Comparison of ENCODE assay signal across 8 cellular contexts in genomic region chr7:131105294-131105802, GRCh38.
DNase-seq lines count a peak whose midpoint lies in the region; ATAC-seq and TF ChIP-seq lines count a peak whose summit lies in the region.

No MANE protein-coding gene starts in this region.

- peaks cover 38% of the 10 kb centered on the region for H4K20me1 ChIP-seq in osteoblast (ENCODE audit: insufficient read depth, low read length)

- TF ChIP-seq EP300 in esophagus muscularis mucosa (IDR thresholded peaks at IDR 0.05): no peak

- H3K36me3 ChIP-seq in heart left ventricle (peaks cover 0 to 35% (median 18%) of the 10 kb centered on the region in 9 donors), SJSA1 (peaks cover 7% of the 10 kb centered on the region), esophagus muscularis mucosa (peaks cover 0 to 34% (median 0%) of the 10 kb centered on the region in 4 donors), osteoblast (ENCODE audit: insufficient read depth, low read length) (peaks cover 7% of the 10 kb centered on the region)

- H3K27ac ChIP-seq in heart left ventricle (peak overlapping the region; percentile 66 to 99 (median 89)), SJSA1 (no peak overlapping the region), esophagus muscularis mucosa (replicated peaks in 1 of 4) (peak overlapping the region; percentile 98 to 99 (median 98)), osteoblast (ENCODE audit: low read depth, low read length) (peak overlapping the region; percentile 51)

- H3K4me2 ChIP-seq in osteoblast (ENCODE audit: insufficient read depth, low read length): peak overlapping the region; percentile 84

- DNase-seq in heart left ventricle (no peak), cardiac septum (ENCODE audit: low spot score) (no peak), SJSA1 (ENCODE audit: low read depth in 1 of 2, low spot score in 2 of 2) (peak in 1 of 2 experiments; percentile 28), esophagus muscularis mucosa (ENCODE audit: extremely low spot score) (no peak), osteoblast (ENCODE audit: insufficient read length, low spot score, missing footprints) (peak; percentile 65), 8988T (no peak)

- H2AFZ ChIP-seq in osteoblast (ENCODE audit: low read length): no peak overlapping the region

- H3K4me3 ChIP-seq in heart left ventricle: peak overlapping the region; percentile 36 to 98 (median 86)
- peak overlapping the region; percentile 96 for H3K4me3 ChIP-seq in SJSA1
- peak overlapping the region; percentile 74 to 97 (median 94) for H3K4me3 ChIP-seq in esophagus muscularis mucosa
- H3K4me3 ChIP-seq in osteoblast (ENCODE audit: insufficient read depth, low read length): peak overlapping the region; percentile 71

- no peak for ATAC-seq in heart left ventricle
- no peak for ATAC-seq in GM19467 (IDR thresholded peaks at IDR 0.05; ENCODE audit: unreplicated experiment)
- ATAC-seq in GM18873 (IDR thresholded peaks at IDR 0.05; ENCODE audit: low FRiP score, unreplicated experiment): no peak

- intact Hi-C loops in heart left ventricle (cut with DNase I): loop anchor here in 8 of 10 donors (5.0 to 10.0 kb wide), 10 partner anchors 33 to 322 kb away; partner anchors contain the start of gene MKLN1 (in 2 of the 8)
- intact Hi-C loops in cardiac septum (cut with DNase I): loop anchor here (2.0 to 10.0 kb wide), 4 partner anchors 29 to 211 kb away; no protein-coding TSS in a partner anchor
- intact Hi-C loops in esophagus muscularis mucosa (cut with DNase I): loop anchor here (5.0 to 10.0 kb wide), 2 partner anchors 38 to 319 kb away; no protein-coding TSS in a partner anchor

- TF ChIP-seq CTCF in heart left ventricle (IDR thresholded peaks at IDR 0.05) (no peak), esophagus muscularis mucosa (IDR thresholded peaks at IDR 0.05) (no peak), osteoblast (IDR thresholded peaks at IDR 0.05; ENCODE audit: extremely low read depth, low read depth, low read length) (no peak)

- H3K4me1 ChIP-seq in heart left ventricle (peaks cover 5 to 67% (median 58%) of the 10 kb centered on the region in 12 donors), SJSA1 (replicated peaks) (peaks cover 38% of the 10 kb centered on the region), esophagus muscularis mucosa (peaks cover 46 to 73% (median 67%) of the 10 kb centered on the region in 4 donors), osteoblast (ENCODE audit: insufficient read depth, low read length) (peaks cover 38% of the 10 kb centered on the region)

- peaks cover 95% of the 10 kb centered on the region for H3K79me2 ChIP-seq in osteoblast (ENCODE audit: insufficient read depth, low read length)

- WGBS in heart left ventricle, 4 donors: 2 to 4% (median 3%) methylated on average over 23 to 26 of the region's 26 CpGs
- WGBS in esophagus muscularis mucosa: 26% methylated on average over 2 of the region's 26 CpGs

- H3K27me3 ChIP-seq in heart left ventricle (no peaks in the 10 kb centered on the region), SJSA1 (replicated peaks) (no peaks in the 10 kb centered on the region), esophagus muscularis mucosa (no peaks in the 10 kb centered on the region), osteoblast (ENCODE audit: insufficient read depth, low read length) (no peaks in the 10 kb centered on the region)

- TF ChIP-seq POLR2A in heart left ventricle (IDR thresholded peaks at IDR 0.05) (no peak), esophagus muscularis mucosa (IDR thresholded peaks at IDR 0.05; ENCODE audit: low read depth) (no peak)

- H3K9me3 ChIP-seq in heart left ventricle (no peaks in the 10 kb centered on the region), SJSA1 (replicated peaks) (0 out of 2 replicates have a peak, but pooled peaks cover 5% of the 10 kb centered on the region), esophagus muscularis mucosa (no peaks in the 10 kb centered on the region), osteoblast (ENCODE audit: low read depth, low read length) (no peaks in the 10 kb centered on the region)
